In genomic region chr22:26660961-26661578, GRCh38 we compare ENCODE assay signal across 15 cellular contexts. TPM values are rescaled to one million over a fixed set of nuclear protein-coding genes. Genes with fewer than 3 reads are reported as not detected.
DNase-seq lines count a peak whose midpoint lies in the region; ATAC-seq and TF ChIP-seq lines count a peak whose summit lies in the region.
"Had no signal": no experiment of that assay in that cellular context is flagged by ENCODE, and none has a peak within 500 bp of the region (broad histone marks: within the 10 kb centered on the region; RNA-seq: fewer than 3 reads in every experiment).

No MANE protein-coding gene starts in this region.

- H3K4me2 ChIP-seq in IMR-90 (ENCODE audit: low read depth, low read length), result no peak overlapping the region
- peak overlapping the region; percentile 90 for H3K4me2 ChIP-seq in neural progenitor cell

- H3K27me3 Mint-ChIP-seq in WTC11 (ENCODE audit: low read depth), result peaks cover 12% of the 10 kb centered on the region
- H3K27me3 Mint-ChIP-seq in neural progenitor cell (ENCODE audit: insufficient read depth, low read depth), result peaks cover 8% of the 10 kb centered on the region
- H3K27me3 Mint-ChIP-seq in CD4-positive, alpha-beta T cell, result peaks cover 32% of the 10 kb centered on the region
- H3K27me3 Mint-ChIP-seq: effector memory CD8-positive, alpha-beta T cell had no signal

- no peak overlapping the region for H3K4me3 ChIP-seq in IMR-90 (ENCODE audit: insufficient read depth, low read depth, low read length)
- H3K4me3 ChIP-seq in neural progenitor cell, result peak overlapping the region; percentile 47

- no peak overlapping the region for H2BK120ac ChIP-seq in IMR-90 (ENCODE audit: low read depth, low read length)

- peaks cover 32% of the 10 kb centered on the region for H3K4me1 Mint-ChIP-seq in WTC11
- peaks cover 49% of the 10 kb centered on the region for H3K4me1 Mint-ChIP-seq in neural progenitor cell
- peaks cover 32% of the 10 kb centered on the region for H3K4me1 Mint-ChIP-seq in CD4-positive, alpha-beta T cell (ENCODE audit: low read depth)

- peaks cover 76% of the 10 kb centered on the region for H3F3A ChIP-seq in neural progenitor cell (ENCODE audit: low read depth)

- no peak overlapping the region for H2BK5ac ChIP-seq in IMR-90 (ENCODE audit: low read depth, low read length, poor library complexity, severe bottlenecking)

- peak; percentile 22 for DNase-seq in NCI-H2227 (lab: John Stamatoyannopoulos, UW; ENCODE audit: unreplicated experiment)
- no peak for DNase-seq in NCI-H2227 treated with DMSO at 0.1 percent for 48 hours (lab: John Stamatoyannopoulos, UW)
- DNase-seq in IMR-90, result no peak
- DNase-seq in WTC11 (ENCODE audit: low spot score), result no peak
- peak; percentile 94 for DNase-seq in neural progenitor cell (ENCODE audit: low spot score)
- no peak for DNase-seq in CD4-positive, alpha-beta T cell
- DNase-seq in T-helper 9 cell, result no peak
- no peak for DNase-seq in stimulated activated CD4-positive, alpha-beta T cell treated with anti-CD3 and anti-CD28 coated beads, Interleukin-4, amount 100 ng/mL, for 4 hours
- DNase-seq: activated T-cell treated with anti-CD3 and anti-CD28 coated beads for 4 hours; DMS79 treated with DMSO at 0.1 percent for 48 hours; effector memory CD8-positive, alpha-beta T cell; stimulated activated CD4-positive, alpha-beta T cell treated with anti-CD3 and anti-CD28 coated beads, Interleukin-12 subunit alpha, Interleukin-12 subunit beta, amount 100 ng/mL, for 4 hours had no signal

- H2AK9ac ChIP-seq in IMR-90 (replicated peaks; ENCODE audit: low read depth, low read length, poor library complexity), result no peak overlapping the region

- peaks cover 70% of the 10 kb centered on the region for H3K79me2 ChIP-seq in neural progenitor cell (ENCODE audit: low read depth)

- in situ Hi-C loops in IMR-90 (cut with MboI; ENCODE audit: low sequenced_read_pairs), result no loop called here

- H4K20me1 ChIP-seq in IMR-90 (ENCODE audit: insufficient read depth, low read length), result no peaks in the 10 kb centered on the region
- H4K20me1 ChIP-seq in neural progenitor cell (ENCODE audit: low read depth), result peaks cover 50% of the 10 kb centered on the region

- ATAC-seq in IMR-90 (ENCODE audit: low read depth), result no peak
- ATAC-seq in WTC11, result no peak
- no peak for ATAC-seq in CD4-positive, alpha-beta T cell (ENCODE audit: poor library complexity)
- ATAC-seq: effector memory CD8-positive, alpha-beta T cell; HepG2 had no signal

- CTCF ChIA-PET in IMR-90 (lab: Yijun Ruan, JAX) (interaction anchor here (0.5 kb wide), 1 partner anchor 1937 kb away, joined by 3 read pairs; no protein-coding TSS in a partner anchor), WTC11 (lab: Charles Lee) (interaction anchor here (0.5 to 1.2 kb wide), 4 partner anchors 8 to 19 kb away, joined by 3 to 4 read pairs (median 4); no protein-coding TSS in a partner anchor)
- CTCF ChIA-PET in CD4-positive, alpha-beta T cell (lab: Charles Lee), result interaction anchor here (1.2 kb wide), 1 partner anchor 11 kb away, joined by 4 read pairs; no protein-coding TSS in a partner anchor

- H3K23ac ChIP-seq in IMR-90 (ENCODE audit: low read depth, low read length), result no peak overlapping the region

- no peaks in the 10 kb centered on the region for H3K79me1 ChIP-seq in IMR-90 (ENCODE audit: low read depth in 1 of 2, low read length in 2 of 2)

- no TSS peak for BruUV-seq in IMR-90 (replicated peaks; lab: Mats Ljungman, UMichigan)

- POLR2A ChIA-PET in IMR-90 (lab: Charles Lee; ENCODE audit: unreplicated experiment), result no interaction called here
- POLR2A ChIA-PET in WTC11 (lab: Charles Lee), result interaction anchor here (0.6 to 0.8 kb wide), 2 partner anchors 17 to 106 kb away, joined by 3 to 6 read pairs; no protein-coding TSS in a partner anchor
- POLR2A ChIA-PET in CD4-positive, alpha-beta T cell (lab: Charles Lee), result interaction anchor here (2.2 kb wide), 1 partner anchor 10 kb away, joined by 5 read pairs; no protein-coding TSS in a partner anchor

- H3K27ac ChIP-seq in IMR-90 (ENCODE audit: insufficient read depth, low read length) (no peak overlapping the region), neural progenitor cell (peak overlapping the region; percentile 98)
- no peak overlapping the region for H3K27ac ChIP-seq in CD4-positive, alpha-beta T cell (ENCODE audit: low read depth, low read length)

- no peak overlapping the region for H3K14ac ChIP-seq in IMR-90 (replicated peaks; ENCODE audit: low read depth, low read length)

- no peak overlapping the region for H3K9ac ChIP-seq in IMR-90 (ENCODE audit: low read depth, low read length)
- H3K9ac ChIP-seq in neural progenitor cell, result no peak overlapping the region

- peak overlapping the region; percentile 82 for H3K27ac Mint-ChIP-seq in WTC11
- H3K27ac Mint-ChIP-seq in neural progenitor cell, result peak overlapping the region; percentile 96
- H3K27ac Mint-ChIP-seq in CD4-positive, alpha-beta T cell, result no peak overlapping the region
- H3K27ac Mint-ChIP-seq: effector memory CD8-positive, alpha-beta T cell; nephron had no signal

- no peak overlapping the region for H4K5ac ChIP-seq in IMR-90 (ENCODE audit: low read depth, low read length)

- H3K4ac ChIP-seq in IMR-90 (ENCODE audit: low read depth, low read length), result no peak overlapping the region

- no peak overlapping the region for H3K56ac ChIP-seq in IMR-90 (ENCODE audit: extremely low read depth, insufficient read depth, low read length)

- H4K91ac ChIP-seq in IMR-90 (ENCODE audit: insufficient read depth, low read depth, low read length), result no peak overlapping the region

- H3K18ac ChIP-seq in IMR-90 (ENCODE audit: low read depth, low read length), result no peak overlapping the region

- H3K36me3 Mint-ChIP-seq in WTC11 (peaks cover 25% of the 10 kb centered on the region), neural progenitor cell (peaks cover 8% of the 10 kb centered on the region)
- H3K36me3 Mint-ChIP-seq in CD4-positive, alpha-beta T cell (ENCODE audit: low read depth), result no peaks in the 10 kb centered on the region

- H3K36me3 ChIP-seq in IMR-90 (ENCODE audit: control insufficient read depth, insufficient read depth, low read length), result no peaks in the 10 kb centered on the region
- H3K36me3 ChIP-seq in neural progenitor cell, result peaks cover 2% of the 10 kb centered on the region

- intact Hi-C loops in IMR-90 (cut with micrococcal nuclease), result no loop called here
- intact Hi-C loops in CD4-positive, alpha-beta T cell (cut with DNase I, micrococcal nuclease), result no loop called here

- WGBS in IMR-90 (ENCODE audit: extremely low coverage in 2 of 2, insufficient read length in 1 of 2), 2 experiments, result no CpG with 5 or more reads among the region's 7 CpGs

- no peaks in the 10 kb centered on the region for H3K9me3 ChIP-seq in IMR-90 (ENCODE audit: control insufficient read depth, insufficient read depth, low read length)
- H3K9me3 ChIP-seq in neural progenitor cell (ENCODE audit: low read depth), result no peaks in the 10 kb centered on the region
- no peaks in the 10 kb centered on the region for H3K9me3 ChIP-seq in CD4-positive, alpha-beta T cell (ENCODE audit: control insufficient read depth, low read length)

- H4K8ac ChIP-seq in IMR-90 (ENCODE audit: low read depth in 2 of 2, low read length in 2 of 2), result no peak overlapping the region

- no peak overlapping the region for H2AK5ac ChIP-seq in IMR-90 (ENCODE audit: low read depth, low read length)

- H3K9me3 Mint-ChIP-seq in WTC11, result no peaks in the 10 kb centered on the region
- no peaks in the 10 kb centered on the region for H3K9me3 Mint-ChIP-seq in neural progenitor cell
- H3K9me3 Mint-ChIP-seq in CD4-positive, alpha-beta T cell, result no peaks in the 10 kb centered on the region
- H3K9me3 Mint-ChIP-seq: effector memory CD8-positive, alpha-beta T cell; nephron had no signal

- H3K4me1 ChIP-seq in IMR-90 (ENCODE audit: control insufficient read depth, insufficient read depth, low read length) (peaks cover 8% of the 10 kb centered on the region), neural progenitor cell (peaks cover 47% of the 10 kb centered on the region)

- TF ChIP-seq POLR2A in IMR-90 (IDR thresholded peaks at IDR 0.05; ENCODE audit: low read depth, low read length), result no peak

- no peak for TF ChIP-seq RAD21 in IMR-90 (IDR thresholded peaks at IDR 0.05; ENCODE audit: low read length)

- no peaks in the 10 kb centered on the region; the same call in 1 of the 2 replicates for H3K9me1 ChIP-seq in IMR-90 (ENCODE audit: insufficient read depth, low read length)

- H2AFZ ChIP-seq in IMR-90 (replicated peaks; ENCODE audit: low read length, poor library complexity) (no peak overlapping the region), neural progenitor cell (replicated peaks) (no peak overlapping the region)

- H3K27me3 ChIP-seq in IMR-90 (ENCODE audit: control insufficient read depth, insufficient read depth, low read length) (peaks cover 18% of the 10 kb centered on the region), neural progenitor cell (no peaks in the 10 kb centered on the region)
- H3K27me3 ChIP-seq in CD4-positive, alpha-beta T cell (ENCODE audit: control insufficient read depth, insufficient read depth, low read length), result peaks cover 4% of the 10 kb centered on the region

- peak overlapping the region; percentile 55; the same call in 1 of the 2 replicates for H2BK20ac ChIP-seq in IMR-90 (ENCODE audit: low read depth, low read length)

- H2BK15ac ChIP-seq in IMR-90 (ENCODE audit: low read depth, low read length), result no peak overlapping the region

- H3K4me3 Mint-ChIP-seq in WTC11 (no peak overlapping the region), neural progenitor cell (peak overlapping the region; percentile 78)
- no peak overlapping the region for H3K4me3 Mint-ChIP-seq in CD4-positive, alpha-beta T cell
- H3K4me3 Mint-ChIP-seq: effector memory CD8-positive, alpha-beta T cell had no signal

- dilution Hi-C loops in IMR-90 (cut with HindIII; ENCODE audit: low sequenced_read_pairs, unreplicated experiment), result no loop called here

- TF ChIP-seq CTCF in IMR-90 (conservative IDR thresholded peaks at IDR 0.05; ENCODE audit: low read depth, low read length) (no peak), WTC11 (IDR thresholded peaks at IDR 0.05) (no peak), neural progenitor cell (IDR thresholded peaks at IDR 0.05) (no peak)
- no peak for TF ChIP-seq CTCF in CD4-positive, alpha-beta T cell (IDR thresholded peaks at IDR 0.05)

RNA-seq across cellular contexts. Expression of gene MIAT, which starts 3.7 kb away (rescaled TPM):
- total RNA-seq in IMR-90 (2012; rRNA removed) (0.54 and 1.1 TPM in 2 replicates), WTC11 (2021) (50.7 to 61.6 TPM (median 58.2 TPM) in 3 replicates), neural progenitor cell (ENCODE audit: low replicate concordance) (262 and 277 TPM in 2 replicates)
- polyA plus RNA-seq in IMR-90 (2012; rRNA removed), result 0.29 and 0.65 TPM in 2 replicates
- polyA plus RNA-seq in IMR-90 (2012; cell fraction: cytosol; rRNA removed), result 0.03 and 0.09 TPM in 2 replicates
- 2.9 and 11.6 TPM in 2 replicates for polyA plus RNA-seq in IMR-90 (2012; cell fraction: nucleus; rRNA removed; ENCODE audit: low replicate concordance)
- total RNA-seq in CD4-positive, alpha-beta T cell, result 10 to 100 TPM; 26.8 to 27.2 TPM
- polyA plus RNA-seq: HepG2 had no signal

RNA-seq across cellular contexts. Expression of gene CRYBA4, which starts 39.3 kb away (rescaled TPM):
- not detected in 2 replicates for total RNA-seq in IMR-90 (2012; rRNA removed)
- polyA plus RNA-seq in IMR-90 (2012; rRNA removed), result not detected in 2 replicates
- polyA plus RNA-seq in IMR-90 (2012; cell fraction: cytosol; rRNA removed), result not detected in 2 replicates
- not detected in 2 replicates for polyA plus RNA-seq in IMR-90 (2012; cell fraction: nucleus; rRNA removed; ENCODE audit: low replicate concordance)
- total RNA-seq in WTC11 (2021), result 0.53 to 1.1 TPM (median 0.81 TPM) in 3 replicates
- 1.1 and 1.6 TPM in 2 replicates for total RNA-seq in neural progenitor cell (ENCODE audit: low replicate concordance)
- total RNA-seq in CD4-positive, alpha-beta T cell, result not detected
- total RNA-seq: A673, HepG2 had no signal
- polyA plus RNA-seq: HepG2 had no signal

RNA-seq across cellular contexts. Expression of gene CRYBB1, which starts 43.2 kb away (rescaled TPM):
- total RNA-seq in IMR-90 (2012; rRNA removed) (not detected in 2 replicates), WTC11 (2021) (4.0 to 5.1 TPM (median 4.6 TPM) in 3 replicates), neural progenitor cell (ENCODE audit: low replicate concordance) (0.53 TPM in 1 of 2 replicates, not detected in the other)
- not detected in 2 replicates for polyA plus RNA-seq in IMR-90 (2012; rRNA removed)
- not detected in 2 replicates for polyA plus RNA-seq in IMR-90 (2012; cell fraction: cytosol; rRNA removed)
- not detected in 2 replicates for polyA plus RNA-seq in IMR-90 (2012; cell fraction: nucleus; rRNA removed; ENCODE audit: low replicate concordance)
- total RNA-seq in CD4-positive, alpha-beta T cell, result not detected
- total RNA-seq: A673, HepG2 had no signal
- polyA plus RNA-seq: HepG2 had no signal

Comparison
In these comparisons a context has a peak if more than half of its experiments do, and no peak if none do; other contexts are left out.
1. DNase-seq: peak in NCI-H2227 (single experiment) and neural progenitor cell (single experiment); none in NCI-H2227 treated with DMSO at 0.1 percent for 48 hours (single experiment), IMR-90 (single experiment), WTC11 (single experiment), CD4-positive, alpha-beta T cell (0 of 10), T-helper 9 cell (single experiment) and stimulated activated CD4-positive, alpha-beta T cell treated with anti-CD3 and anti-CD28 coated beads, Interleukin-4, amount 100 ng/mL, for 4 hours (0 of 2).
2. RNA of gene MIAT, which starts 3.7 kb away (total RNA-seq): 262 to 277 TPM in neural progenitor cell, 50.7 to 61.6 TPM in WTC11 and 26.8 to 27.2 TPM in CD4-positive, alpha-beta T cell; 0.54 to 1.1 TPM in IMR-90; every median in the first group is over 10 times any median in the second.